In genomic region chr12:12837025-12837872, GRCh38 we compare ENCODE assay signal across 1 cellular context.
TF ChIP-seq lines count a peak whose summit lies in the region.

No MANE protein-coding gene starts in this region.

TF ChIP-seq in GM12878, 131 proteins besides CTCF, POLR2A, EP300 and RAD21 (continued from another document):
- TF ChIP-seq NKRF (conservative IDR thresholded peaks at IDR 0.05) = no peak
- TF ChIP-seq SMAD5 (IDR thresholded peaks at IDR 0.05; ENCODE audit: low read depth) = no peak
- TF ChIP-seq PKNOX1 (IDR thresholded peaks at IDR 0.05) = no peak
- TF ChIP-seq SMC3 (IDR thresholded peaks at IDR 0.05; ENCODE audit: borderline replicate concordance, low read length) = peak; percentile 14; the same call in 1 of the 2 replicates
- no peak for TF ChIP-seq CBX3 (IDR thresholded peaks at IDR 0.05; ENCODE audit: borderline replicate concordance, low read depth)
